In the genomic region with DNA sequence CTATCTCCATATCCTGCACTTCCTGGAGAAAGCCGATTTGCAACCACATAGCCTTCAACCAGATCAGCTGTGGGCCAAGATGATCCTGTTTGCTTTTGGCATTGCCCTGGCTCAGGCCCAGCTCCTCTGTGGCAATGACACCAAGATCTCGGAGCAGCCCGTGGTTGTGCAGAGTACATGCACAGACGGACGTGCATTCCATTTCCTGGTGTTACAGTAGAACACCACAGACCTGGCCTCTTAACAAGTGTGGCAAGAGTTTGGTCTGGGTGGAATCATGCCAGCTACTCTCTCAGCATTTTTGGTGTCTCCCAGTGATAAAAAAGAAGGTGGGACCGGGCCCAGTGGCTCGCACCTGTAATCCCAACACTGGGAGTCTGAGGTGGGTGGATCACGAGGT, we compare ENCODE assay signal across 1 cellular context.
TF ChIP-seq lines count a peak whose summit lies in the region.

No MANE protein-coding gene starts in this region.

TF ChIP-seq in GM23338, 12 proteins besides CTCF, POLR2A, EP300 and RAD21 (continued from another document):
- TF ChIP-seq, protein P1, sequence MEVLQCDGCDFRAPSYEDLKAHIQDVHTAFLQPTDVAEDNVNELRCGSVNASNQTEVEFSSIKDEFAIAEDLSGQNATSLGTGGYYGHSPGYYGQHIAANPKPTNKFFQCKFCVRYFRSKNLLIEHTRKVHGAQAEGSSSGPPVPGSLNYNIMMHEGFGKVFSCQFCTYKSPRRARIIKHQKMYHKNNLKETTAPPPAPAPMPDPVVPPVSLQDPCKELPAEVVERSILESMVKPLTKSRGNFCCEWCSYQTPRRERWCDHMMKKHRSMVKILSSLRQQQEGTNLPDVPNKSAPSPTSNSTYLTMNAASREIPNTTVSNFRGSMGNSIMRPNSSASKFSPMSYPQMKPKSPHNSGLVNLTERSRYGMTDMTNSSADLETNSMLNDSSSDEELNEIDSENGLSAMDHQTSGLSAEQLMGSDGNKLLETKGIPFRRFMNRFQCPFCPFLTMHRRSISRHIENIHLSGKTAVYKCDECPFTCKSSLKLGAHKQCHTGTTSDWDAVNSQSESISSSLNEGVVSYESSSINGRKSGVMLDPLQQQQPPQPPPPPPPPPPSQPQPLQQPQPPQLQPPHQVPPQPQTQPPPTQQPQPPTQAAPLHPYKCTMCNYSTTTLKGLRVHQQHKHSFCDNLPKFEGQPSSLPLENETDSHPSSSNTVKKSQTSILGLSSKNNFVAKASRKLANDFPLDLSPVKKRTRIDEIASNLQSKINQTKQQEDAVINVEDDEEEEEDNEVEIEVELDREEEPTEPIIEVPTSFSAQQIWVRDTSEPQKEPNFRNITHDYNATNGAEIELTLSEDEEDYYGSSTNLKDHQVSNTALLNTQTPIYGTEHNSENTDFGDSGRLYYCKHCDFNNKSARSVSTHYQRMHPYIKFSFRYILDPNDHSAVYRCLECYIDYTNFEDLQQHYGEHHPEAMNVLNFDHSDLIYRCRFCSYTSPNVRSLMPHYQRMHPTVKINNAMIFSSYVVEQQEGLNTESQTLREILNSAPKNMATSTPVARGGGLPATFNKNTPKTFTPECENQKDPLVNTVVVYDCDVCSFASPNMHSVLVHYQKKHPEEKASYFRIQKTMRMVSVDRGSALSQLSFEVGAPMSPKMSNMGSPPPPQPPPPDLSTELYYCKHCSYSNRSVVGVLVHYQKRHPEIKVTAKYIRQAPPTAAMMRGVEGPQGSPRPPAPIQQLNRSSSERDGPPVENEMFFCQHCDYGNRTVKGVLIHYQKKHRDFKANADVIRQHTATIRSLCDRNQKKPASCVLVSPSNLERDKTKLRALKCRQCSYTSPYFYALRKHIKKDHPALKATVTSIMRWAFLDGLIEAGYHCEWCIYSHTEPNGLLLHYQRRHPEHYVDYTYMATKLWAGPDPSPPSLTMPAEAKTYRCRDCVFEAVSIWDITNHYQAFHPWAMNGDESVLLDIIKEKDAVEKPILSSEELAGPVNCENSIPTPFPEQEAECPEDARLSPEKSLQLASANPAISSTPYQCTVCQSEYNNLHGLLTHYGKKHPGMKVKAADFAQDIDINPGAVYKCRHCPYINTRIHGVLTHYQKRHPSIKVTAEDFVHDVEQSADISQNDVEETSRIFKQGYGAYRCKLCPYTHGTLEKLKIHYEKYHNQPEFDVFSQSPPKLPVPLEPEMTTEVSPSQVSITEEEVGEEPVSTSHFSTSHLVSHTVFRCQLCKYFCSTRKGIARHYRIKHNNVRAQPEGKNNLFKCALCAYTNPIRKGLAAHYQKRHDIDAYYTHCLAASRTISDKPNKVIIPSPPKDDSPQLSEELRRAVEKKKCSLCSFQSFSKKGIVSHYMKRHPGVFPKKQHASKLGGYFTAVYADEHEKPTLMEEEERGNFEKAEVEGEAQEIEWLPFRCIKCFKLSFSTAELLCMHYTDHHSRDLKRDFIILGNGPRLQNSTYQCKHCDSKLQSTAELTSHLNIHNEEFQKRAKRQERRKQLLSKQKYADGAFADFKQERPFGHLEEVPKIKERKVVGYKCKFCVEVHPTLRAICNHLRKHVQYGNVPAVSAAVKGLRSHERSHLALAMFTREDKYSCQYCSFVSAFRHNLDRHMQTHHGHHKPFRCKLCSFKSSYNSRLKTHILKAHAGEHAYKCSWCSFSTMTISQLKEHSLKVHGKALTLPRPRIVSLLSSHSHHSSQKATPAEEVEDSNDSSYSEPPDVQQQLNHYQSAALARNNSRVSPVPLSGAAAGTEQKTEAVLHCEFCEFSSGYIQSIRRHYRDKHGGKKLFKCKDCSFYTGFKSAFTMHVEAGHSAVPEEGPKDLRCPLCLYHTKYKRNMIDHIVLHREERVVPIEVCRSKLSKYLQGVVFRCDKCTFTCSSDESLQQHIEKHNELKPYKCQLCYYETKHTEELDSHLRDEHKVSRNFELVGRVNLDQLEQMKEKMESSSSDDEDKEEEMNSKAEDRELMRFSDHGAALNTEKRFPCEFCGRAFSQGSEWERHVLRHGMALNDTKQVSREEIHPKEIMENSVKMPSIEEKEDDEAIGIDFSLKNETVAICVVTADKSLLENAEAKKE (CRISPR knock-in tag; IDR thresholded peaks at IDR 0.05) = no peak
TF ChIP-seq in GM23338: peak in this region for 0.
